Comparison of ENCODE assay signal across 12 cellular contexts in genomic region chr2:232276084-232276738, GRCh38.
A peak's percentile ranks its signal among the peaks of the same experiment; 100 is the strongest.
DNase-seq lines count a peak whose midpoint lies in the region; ATAC-seq and TF ChIP-seq lines count a peak whose summit lies in the region.
"Had no signal": no experiment of that assay in that cellular context is flagged by ENCODE, and none has a peak within 500 bp of the region (broad histone marks: within the 10 kb centered on the region; RNA-seq: fewer than 3 reads in every experiment).

No MANE protein-coding gene starts in this region.

- H4K20me1 ChIP-seq in Loucy (ENCODE audit: insufficient read depth, low read length, poor library complexity, severe bottlenecking) = no peaks in the 10 kb centered on the region

- H3K9ac ChIP-seq in Loucy (ENCODE audit: low read depth, low read length, poor library complexity, severe bottlenecking) = peak overlapping the region; percentile 47

- intact Hi-C loops in psoas muscle (cut with DNase I) = no loop called here

- no peak overlapping the region for H2AFZ ChIP-seq in Loucy (ENCODE audit: low read length)

- H3K9me3 ChIP-seq in Loucy (ENCODE audit: insufficient read depth, low read depth, low read length) (no peaks in the 10 kb centered on the region), psoas muscle (no peaks in the 10 kb centered on the region)
- H3K9me3 ChIP-seq: thoracic aorta had no signal

- no peak overlapping the region for H3K27ac ChIP-seq in psoas muscle
- H3K27ac ChIP-seq: SK-N-MC, thoracic aorta had no signal

- 53 to 55% (median 54%) methylated on average over 8 of the region's 8 CpGs for WGBS in psoas muscle, 3 donors

- H3K4me1 ChIP-seq in Loucy (ENCODE audit: insufficient read depth, low read length, poor library complexity, severe bottlenecking) (peaks cover 14% of the 10 kb centered on the region), psoas muscle (peaks cover 11% of the 10 kb centered on the region)

- peak in 3 of 4 donors; percentile 41 to 44 (median 41) for ATAC-seq in psoas muscle

- peak overlapping the region; percentile 28 for H3K4me2 ChIP-seq in Loucy (ENCODE audit: low read depth, low read length, poor library complexity, severe bottlenecking)

- H3K27me3 ChIP-seq in Loucy (ENCODE audit: insufficient read depth, low read length, poor library complexity, severe bottlenecking) (no peaks in the 10 kb centered on the region), psoas muscle (ENCODE audit: insufficient read depth in 3 of 3, low read length in 2 of 3) (no peaks in the 10 kb centered on the region)

- TF ChIP-seq CTCF in Loucy (conservative IDR thresholded peaks at IDR 0.05; ENCODE audit: low read length) (no peak), psoas muscle (IDR thresholded peaks at IDR 0.05) (no peak)

- no peaks in the 10 kb centered on the region for H3F3A ChIP-seq in Loucy (ENCODE audit: low read depth)

- peaks cover 8% of the 10 kb centered on the region; the same call in 1 of the 2 replicates for H3K36me3 ChIP-seq in Loucy (ENCODE audit: insufficient read depth, low read length)
- H3K36me3 ChIP-seq in psoas muscle (ENCODE audit: insufficient read depth in 1 of 2, low read depth in 1 of 2) = no peaks in the 10 kb centered on the region
- H3K36me3 ChIP-seq: thoracic aorta had no signal

- H3K4me3 ChIP-seq in Loucy (ENCODE audit: low read length, poor library complexity, severe bottlenecking) (no peak overlapping the region), psoas muscle (no peak overlapping the region)
- H3K4me3 ChIP-seq: SK-N-MC, thoracic aorta had no signal

- no peaks in the 10 kb centered on the region for H3K79me2 ChIP-seq in Loucy (ENCODE audit: insufficient read depth, low read length)

- DNase-seq in NCI-H2227 (lab: John Stamatoyannopoulos, UW; ENCODE audit: unreplicated experiment) = peak; percentile 15
- no peak for DNase-seq in NCI-H2227 treated with DMSO at 0.1 percent for 48 hours (lab: John Stamatoyannopoulos, UW)
- DNase-seq in ecto neural progenitor cell (ENCODE audit: low spot score) = peak; percentile 51
- DNase-seq in psoas muscle = no peak
- no peak for DNase-seq in COLO829 (ENCODE audit: low spot score)
- no peak for DNase-seq in NCI-H82 treated with DMSO at 0.1 percent for 48 hours (lab: John Stamatoyannopoulos, UW; ENCODE audit: unreplicated experiment)
- no peak for DNase-seq in activated CD8-positive, alpha-beta memory T cell treated with anti-CD3 and anti-CD28 coated beads, Interleukin-2, amount 50 U/mL, for 4 hours
- DNase-seq: KBM-7, NCI-H1930 had no signal

- no peaks in the 10 kb centered on the region for H3K9me2 ChIP-seq in Loucy (replicated peaks; ENCODE audit: low read depth, low read length)

Comparison
In these comparisons a context has a peak if more than half of its experiments do, and no peak if none do; other contexts are left out.
1. DNase-seq: peak in NCI-H2227 (single experiment) and ecto neural progenitor cell (single experiment); none in NCI-H2227 treated with DMSO at 0.1 percent for 48 hours (single experiment), psoas muscle (0 of 2), COLO829 (single experiment), NCI-H82 treated with DMSO at 0.1 percent for 48 hours (single experiment) and activated CD8-positive, alpha-beta memory T cell treated with anti-CD3 and anti-CD28 coated beads, Interleukin-2, amount 50 U/mL, for 4 hours (single experiment).